ENCODE assay signal across 8 cellular contexts in the genomic region with DNA sequence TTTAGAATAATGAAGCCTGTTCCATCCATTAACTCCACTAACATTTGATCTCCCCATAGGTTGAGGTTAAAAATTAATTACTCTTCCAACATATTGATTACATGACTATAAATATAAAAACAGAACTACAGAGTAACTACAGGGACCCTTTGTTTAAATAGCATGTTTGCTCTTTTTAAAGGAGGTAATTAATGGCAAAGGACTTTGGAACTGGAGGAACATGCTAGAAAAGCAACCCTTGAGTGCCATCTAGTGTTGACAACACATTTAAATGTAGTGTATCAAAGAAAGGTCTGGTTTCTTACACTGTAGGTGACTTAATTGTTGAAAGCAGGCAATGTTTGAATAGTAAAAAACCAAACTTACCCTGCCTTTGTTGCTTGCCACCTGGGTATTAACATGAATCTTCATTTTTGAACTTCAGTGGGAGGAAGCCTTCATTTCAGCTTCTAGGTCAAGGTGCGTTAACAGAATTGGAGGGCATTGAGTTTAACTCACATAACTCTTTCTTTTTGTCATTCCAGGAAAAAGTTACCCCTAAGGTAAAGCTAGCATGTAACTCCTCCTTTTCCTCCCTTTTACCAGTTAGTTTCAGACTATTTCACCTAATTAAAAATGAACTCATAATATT. TPM values are rescaled to one million over a fixed set of nuclear protein-coding genes. Genes with fewer than 3 reads are reported as not detected.
DNase-seq lines count a peak whose midpoint lies in the region; ATAC-seq and TF ChIP-seq lines count a peak whose summit lies in the region.

No MANE protein-coding gene starts in this region.

- peak overlapping the region; percentile 75 for H3K27ac Mint-ChIP-seq in MCF 10A (ENCODE audit: low read depth, unreplicated experiment)
- no peak overlapping the region for H3K27ac Mint-ChIP-seq in immature natural killer cell

- DNase-seq in BJ (ENCODE audit: low read depth) (no peak), NCI-H748 treated with DMSO at 0.1 percent for 48 hours (lab: John Stamatoyannopoulos, UW) (peak; percentile 92), MCF 10A (ENCODE audit: unreplicated experiment) (peak; percentile 77), immature natural killer cell (peak in 2 of 3 donors; percentile 18 to 24), ecto neural progenitor cell (ENCODE audit: low spot score) (no peak)
- no peak for DNase-seq in stimulated activated naive CD8-positive, alpha-beta T cell treated with anti-CD3 and anti-CD28 coated beads, Interleukin-15, Interleukin-2, amounts not matched to agents 100 U/mL and 50 U/mL, for 24 hours

- ATAC-seq in GM18511 (IDR thresholded peaks at IDR 0.05; ENCODE audit: unreplicated experiment) (peak; percentile 78), HG03565 (IDR thresholded peaks at IDR 0.05; ENCODE audit: unreplicated experiment) (peak; percentile 80)
- ATAC-seq in stimulated activated naive CD8-positive, alpha-beta T cell treated with anti-CD3 and anti-CD28 coated beads, Interleukin-15, Interleukin-2, amounts not matched to agents 100 U/mL and 50 U/mL, for 24 hours: peak; percentile 40

- no peaks in the 10 kb centered on the region for H3K36me3 Mint-ChIP-seq in MCF 10A (ENCODE audit: insufficient read depth, unreplicated experiment)
- H3K36me3 Mint-ChIP-seq in immature natural killer cell: no peaks in the 10 kb centered on the region

- no peak overlapping the region for H3K4me3 ChIP-seq in BJ (ENCODE audit: low read depth, low read length)

- CTCF ChIA-PET in BJ (lab: Yijun Ruan, JAX) (interaction anchor here (0.6 to 5.4 kb wide), 20 partner anchors 9 to 636 kb away, joined by 3 to 75 read pairs (median 4); a partner anchor contains a TSS), MCF 10A (lab: Yijun Ruan, JAX) (interaction anchor here (0.5 to 10.0 kb wide), 32 partner anchors 10 to 1991 kb away, joined by 3 to 205 read pairs (median 3); a partner anchor contains a TSS)

- no peaks in the 10 kb centered on the region for H3K27me3 ChIP-seq in BJ (ENCODE audit: control insufficient read depth, insufficient read depth, low read length)

- no peaks in the 10 kb centered on the region for H3K9me3 Mint-ChIP-seq in MCF 10A (ENCODE audit: unreplicated experiment)
- H3K9me3 Mint-ChIP-seq in immature natural killer cell: no peaks in the 10 kb centered on the region

- intact Hi-C loops in MCF 10A (cut with micrococcal nuclease): loop anchor here (1.0 to 5.0 kb wide), 6 partner anchors 138 to 636 kb away; a partner anchor contains a TSS

- H3K4me3 Mint-ChIP-seq in MCF 10A (ENCODE audit: unreplicated experiment) (no peak overlapping the region), immature natural killer cell (no peak overlapping the region)

- TF ChIP-seq CTCF in BJ (IDR thresholded peaks at IDR 0.05; ENCODE audit: insufficient read depth, low read depth, low read length) (peak; percentile 53), MCF 10A (IDR thresholded peaks at IDR 0.05; ENCODE audit: unreplicated experiment) (peak; percentile 64)

- H3K4me1 Mint-ChIP-seq in MCF 10A (ENCODE audit: insufficient read depth, unreplicated experiment) (peaks cover 19% of the 10 kb centered on the region), immature natural killer cell (no peaks in the 10 kb centered on the region)

- BruUV-seq in MCF 10A (replicated peaks; lab: Mats Ljungman, UMichigan): no TSS peak

- POLR2A ChIA-PET in BJ (lab: Charles Lee): no interaction called here
- POLR2A ChIA-PET in MCF 10A (lab: Yijun Ruan, JAX): interaction anchor here (0.6 to 2.6 kb wide), 11 partner anchors 33 to 283 kb away, joined by 3 to 24 read pairs (median 4); a partner anchor contains a TSS

- H3K27me3 Mint-ChIP-seq in MCF 10A (ENCODE audit: insufficient read depth, unreplicated experiment): no peaks in the 10 kb centered on the region
- peaks cover 2 to 8% (median 2%) of the 10 kb centered on the region in 3 donors for H3K27me3 Mint-ChIP-seq in immature natural killer cell (ENCODE audit: low read depth in 3 of 3)

- H3K36me3 ChIP-seq in BJ (ENCODE audit: control insufficient read depth, insufficient read depth, low read length): no peaks in the 10 kb centered on the region

RNA-seq across cellular contexts. Expression of a gene that starts 52.6 kb away (rescaled TPM):
- polyA plus RNA-seq in BJ (2011; rRNA removed) (47.4 and 115 TPM in 2 replicates), immature natural killer cell (100 to 1,000 TPM; 174 to 318 (median 246) TPM)
- 22.3 and 23.7 TPM in 2 replicates for polyA minus RNA-seq in BJ (2011; rRNA and poly(A)+ RNA removed)
- total RNA-seq in MCF 10A (2022): 173 and 210 TPM in 2 replicates

Comparison
In these comparisons a context has a peak if more than half of its experiments do, and no peak if none do; other contexts are left out.
1. DNase-seq: peak in NCI-H748 treated with DMSO at 0.1 percent for 48 hours (single experiment), MCF 10A (single experiment) and immature natural killer cell (2 of 3); none in BJ (single experiment), stimulated activated naive CD8-positive, alpha-beta T cell treated with anti-CD3 and anti-CD28 coated beads, Interleukin-15, Interleukin-2, amounts not matched to agents 100 U/mL and 50 U/mL, for 24 hours (single experiment) and ecto neural progenitor cell (single experiment).
2. Peak in every context shown above with its lines, with median percentiles within 50 percentile points of each other: ATAC-seq.